24 cellular contexts compared by ENCODE assay signal in the genomic region with DNA sequence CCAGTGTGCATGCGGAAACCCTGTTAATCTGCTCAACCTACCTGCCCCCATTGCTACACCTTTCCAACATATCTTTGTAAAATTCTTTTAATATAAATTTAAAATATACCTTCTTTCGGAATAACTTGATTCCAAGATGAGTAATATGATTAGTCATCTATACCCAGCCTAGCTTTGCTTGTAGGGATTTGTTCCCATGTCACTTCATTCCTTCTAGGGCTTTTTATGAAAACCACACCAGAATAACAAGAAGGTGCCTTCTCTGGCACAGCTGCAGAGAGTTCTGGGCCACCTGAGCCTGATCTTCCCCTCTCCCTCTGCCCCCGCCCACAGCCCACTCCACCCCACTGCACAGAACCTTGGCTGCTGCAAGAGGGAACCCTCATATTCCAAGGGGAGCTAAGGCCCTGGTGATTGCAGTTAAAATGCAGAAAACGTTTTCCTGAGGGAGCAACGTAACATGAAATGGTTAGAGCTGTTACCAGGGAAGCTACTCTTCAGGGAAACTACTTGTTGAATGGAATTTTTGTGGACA. TPM values are rescaled to one million over a fixed set of nuclear protein-coding genes. Genes with fewer than 3 reads are reported as not detected.
A peak's percentile ranks its signal among the peaks of the same experiment; 100 is the strongest.
DNase-seq lines count a peak whose midpoint lies in the region; ATAC-seq and TF ChIP-seq lines count a peak whose summit lies in the region.
"Had no signal": no experiment of that assay in that cellular context is flagged by ENCODE, and none has a peak within 500 bp of the region (broad histone marks: within the 10 kb centered on the region; RNA-seq: fewer than 3 reads in every experiment).

No MANE protein-coding gene starts in this region.

- no peaks in the 10 kb centered on the region for H3K27me3 ChIP-seq in ascending aorta
- no peaks in the 10 kb centered on the region for H3K27me3 ChIP-seq in esophagus squamous epithelium
- H3K27me3 ChIP-seq in smooth muscle cell (ENCODE audit: low read depth), result no peaks in the 10 kb centered on the region
- H3K27me3 ChIP-seq: BLaER1, testis had no signal

- H3K9me3 ChIP-seq in ascending aorta, result no peaks in the 10 kb centered on the region
- H3K9me3 ChIP-seq in esophagus squamous epithelium, result no peaks in the 10 kb centered on the region
- no peaks in the 10 kb centered on the region for H3K9me3 ChIP-seq in smooth muscle cell (replicated peaks; ENCODE audit: low read depth)
- H3K9me3 ChIP-seq: BLaER1, psoas muscle, testis had no signal

- peak overlapping the region; percentile 24 for H3K4me3 Mint-ChIP-seq in HFFc6
- H3K4me3 Mint-ChIP-seq: activated B cell treated with CpG ODN at 0.5 μM for 24 hours; activated CD4-positive, alpha-beta memory T cell treated with anti-CD3 and anti-CD28 coated beads for 36 hours; activated naive CD8-positive, alpha-beta T cell treated with anti-CD3 and anti-CD28 coated beads, Interleukin-2, amount 10 ng/mL, durations not matched to agents 7 days and 5 days had no signal

- WGBS in esophagus squamous epithelium, 2 donors, result 39 to 54% methylated on average over 4 to 5 of the region's 5 CpGs
- WGBS in smooth muscle cell (ENCODE audit: low lambda C conversion rate), result 85% methylated on average over 5 of the region's 5 CpGs

- H3K4me1 ChIP-seq in ascending aorta, result peaks cover 9 to 18% of the 10 kb centered on the region in 2 donors
- peaks cover 18 to 70% (median 27%) of the 10 kb centered on the region in 3 donors for H3K4me1 ChIP-seq in esophagus squamous epithelium
- H3K4me1 ChIP-seq in smooth muscle cell (ENCODE audit: low read depth), result peaks cover 3% of the 10 kb centered on the region
- H3K4me1 ChIP-seq: psoas muscle had no signal

- no peaks in the 10 kb centered on the region for H4K20me1 ChIP-seq in smooth muscle cell (ENCODE audit: low read depth)

- peaks cover 62% of the 10 kb centered on the region for H3K4me1 Mint-ChIP-seq in HFFc6 (ENCODE audit: low read depth)
- H3K4me1 Mint-ChIP-seq: activated naive CD8-positive, alpha-beta T cell treated with anti-CD3 and anti-CD28 coated beads, Interleukin-2, amount 10 ng/mL, durations not matched to agents 7 days and 5 days had no signal

- no peak for TF ChIP-seq POLR2A in esophagus squamous epithelium (IDR thresholded peaks at IDR 0.05)

- peak overlapping the region; percentile 9 for H3K4me2 ChIP-seq in smooth muscle cell
- H3K4me2 ChIP-seq: BLaER1 had no signal

- H3K79me2 ChIP-seq in smooth muscle cell (ENCODE audit: low read depth), result no peaks in the 10 kb centered on the region

- peaks cover 35% of the 10 kb centered on the region for H3K27me3 Mint-ChIP-seq in HFFc6 (ENCODE audit: insufficient read depth)
- H3K27me3 Mint-ChIP-seq: activated B cell treated with CpG ODN at 0.5 μM for 24 hours; activated naive CD8-positive, alpha-beta T cell treated with anti-CD3 and anti-CD28 coated beads, Interleukin-2, amount 10 ng/mL, durations not matched to agents 7 days and 5 days had no signal

- peaks cover 51 to 70% of the 10 kb centered on the region in 2 donors for H3K36me3 ChIP-seq in ascending aorta
- peaks cover 0 to 31% (median 0%) of the 10 kb centered on the region in 3 donors for H3K36me3 ChIP-seq in esophagus squamous epithelium
- no peaks in the 10 kb centered on the region for H3K36me3 ChIP-seq in smooth muscle cell (ENCODE audit: low read depth)

- DNase-seq in HFFc6, result peak; percentile 36
- no peak for DNase-seq in ascending aorta (ENCODE audit: low spot score in 2 of 2)
- DNase-seq in esophagus squamous epithelium (lab: John Stamatoyannopoulos, UW), result no peak
- DNase-seq in smooth muscle cell (lab: John Stamatoyannopoulos, UW; ENCODE audit: unreplicated experiment), result no peak
- no peak for DNase-seq in mucosa of gallbladder (ENCODE audit: low spot score)
- DNase-seq in sciatic nerve (ENCODE audit: low spot score), result no peak
- DNase-seq: ACHN; activated B cell treated with CpG ODN at 0.5 μM for 24 hours; activated CD4-positive, alpha-beta memory T cell treated with anti-CD3 and anti-CD28 coated beads for 36 hours; activated naive CD8-positive, alpha-beta T cell treated with anti-CD3 and anti-CD28 coated beads, Interleukin-2, amount 10 ng/mL, durations not matched to agents 7 days and 5 days; COR-L47; DMS79; H7; kidney glomerular epithelial cell; NCI-H1105; NCI-H1930; NCI-H526 treated with DMSO at 0.1 percent for 48 hours; psoas muscle; testis had no signal

- H3K36me3 Mint-ChIP-seq in HFFc6 (ENCODE audit: low read depth), result peaks cover 71% of the 10 kb centered on the region
- H3K36me3 Mint-ChIP-seq: activated CD4-positive, alpha-beta memory T cell treated with anti-CD3 and anti-CD28 coated beads for 36 hours; activated naive CD8-positive, alpha-beta T cell treated with anti-CD3 and anti-CD28 coated beads, Interleukin-2, amount 10 ng/mL, durations not matched to agents 7 days and 5 days had no signal

- no peak for TF ChIP-seq CTCF in HFFc6 (IDR thresholded peaks at IDR 0.05)
- no peak for TF ChIP-seq CTCF in ascending aorta (IDR thresholded peaks at IDR 0.05)
- TF ChIP-seq CTCF in esophagus squamous epithelium (IDR thresholded peaks at IDR 0.05), result no peak
- TF ChIP-seq CTCF in smooth muscle cell (IDR thresholded peaks at IDR 0.05; ENCODE audit: borderline replicate concordance, insufficient read depth, poor library complexity, severe bottlenecking), result no peak

- H3K9ac ChIP-seq in smooth muscle cell (ENCODE audit: low read depth), result no peak overlapping the region
- H3K9ac ChIP-seq: BLaER1 had no signal

- no peak overlapping the region for H3K4me3 ChIP-seq in ascending aorta
- no peak overlapping the region for H3K4me3 ChIP-seq in esophagus squamous epithelium
- H3K4me3 ChIP-seq in smooth muscle cell, result no peak overlapping the region
- H3K4me3 ChIP-seq: BLaER1, psoas muscle, skin epidermis, testis had no signal

- H3K27ac ChIP-seq in ascending aorta (peak overlapping the region; percentile 27 to 41), esophagus squamous epithelium (peak overlapping the region in 3 of 4 donors; percentile 6 to 83 (median 76)), smooth muscle cell (ENCODE audit: low read depth) (no peak overlapping the region)
- H3K27ac ChIP-seq: BLaER1, psoas muscle, testis had no signal

- peak overlapping the region; percentile 60 for H3K27ac Mint-ChIP-seq in HFFc6
- H3K27ac Mint-ChIP-seq: activated B cell treated with CpG ODN at 0.5 μM for 24 hours; activated CD4-positive, alpha-beta memory T cell treated with anti-CD3 and anti-CD28 coated beads for 36 hours; activated naive CD8-positive, alpha-beta T cell treated with anti-CD3 and anti-CD28 coated beads, Interleukin-2, amount 10 ng/mL, durations not matched to agents 7 days and 5 days had no signal

- H2AFZ ChIP-seq in smooth muscle cell (ENCODE audit: low read depth), result no peak overlapping the region

- peaks cover 4% of the 10 kb centered on the region for H3F3A ChIP-seq in smooth muscle cell (ENCODE audit: low read depth)

- no peaks in the 10 kb centered on the region; the same call in 1 of the 2 replicates for H3K9me3 Mint-ChIP-seq in HFFc6
- H3K9me3 Mint-ChIP-seq: activated B cell treated with CpG ODN at 0.5 μM for 24 hours; activated CD4-positive, alpha-beta memory T cell treated with anti-CD3 and anti-CD28 coated beads for 36 hours; activated naive CD8-positive, alpha-beta T cell treated with anti-CD3 and anti-CD28 coated beads, Interleukin-2, amount 10 ng/mL, durations not matched to agents 7 days and 5 days had no signal

- intact Hi-C loops in ascending aorta (cut with DNase I) (no loop called here), esophagus squamous epithelium (cut with DNase I) (no loop called here), sciatic nerve (cut with DNase I) (no loop called here)

- ATAC-seq in sciatic nerve (no peak), GM18873 (IDR thresholded peaks at IDR 0.05; ENCODE audit: low FRiP score, unreplicated experiment) (no peak), HG03139 (IDR thresholded peaks at IDR 0.05; ENCODE audit: unreplicated experiment) (no peak)
- ATAC-seq: HepG2, psoas muscle had no signal

RNA-seq across cellular contexts. Expression of a gene that starts 38.6 kb away (rescaled TPM):
- 10 to 100 TPM; 56.6 to 85.7 (median 75.7) TPM for total RNA-seq in HFFc6 (2021; fragmentation: NEBNext Ultra II Directional; extraction: Animal tissue kit (Norgen Biotek cat#: 25700))
- total RNA-seq in ascending aorta (10.2 TPM), esophagus squamous epithelium (10 to 100 TPM; 28.4 to 46.6 (median 34.9) TPM), smooth muscle cell (25.7 and 28.3 TPM in 2 replicates), mucosa of gallbladder (47.9 TPM), sciatic nerve (27.9 TPM)
- polyA plus RNA-seq in smooth muscle cell, result 9.5 and 12.3 TPM in 2 replicates
